16 cellular contexts compared by ENCODE assay signal in genomic region chr4:66160606-66161005, GRCh38.
DNase-seq lines count a peak whose midpoint lies in the region; ATAC-seq lines count a peak whose summit lies in the region.
"Had no signal": no experiment of that assay in that cellular context is flagged by ENCODE, and none has a peak within 500 bp of the region (broad histone marks: within the 10 kb centered on the region; RNA-seq: fewer than 3 reads in every experiment).

No MANE protein-coding gene starts in this region.

- no peak for ATAC-seq in GM21526 (IDR thresholded peaks at IDR 0.05; ENCODE audit: low FRiP score, unreplicated experiment)
- ATAC-seq: SK-N-SH treated with all-trans-retinoic acid at 6 μM for 48 hours had no signal

- DNase-seq in M059J (ENCODE audit: low read depth) = peak; percentile 29
- peak; percentile 9 for DNase-seq in amniotic stem cell (lab: John Stamatoyannopoulos, UW)
- peak; percentile 47 for DNase-seq in fibroblast of gingiva (ENCODE audit: low read depth)
- DNase-seq in stromal cell of bone marrow (ENCODE audit: low read depth) = peak; percentile 16
- no peak for DNase-seq in stimulated activated CD8-positive, alpha-beta memory T cell treated with anti-CD3 and anti-CD28 coated beads, Interleukin-4, amount 100 ng/mL, for 48 hours
- DNase-seq in SKM-1 (lab: John Stamatoyannopoulos, UW; ENCODE audit: unreplicated experiment) = no peak
- DNase-seq: ACHN, C1 segment of cervical spinal cord, DMS79 treated with DMSO at 0.1 percent for 48 hours, IMR-90, NCI-H1105, NCI-H2081 treated with DMSO at 0.1 percent for 48 hours, NCI-H774, SIG-M5 had no signal

Comparison
In these comparisons a context has a peak if more than half of its experiments do, and no peak if none do; other contexts are left out.
1. DNase-seq: peak in M059J (single experiment), amniotic stem cell (single experiment), fibroblast of gingiva (single experiment) and stromal cell of bone marrow (single experiment); none in stimulated activated CD8-positive, alpha-beta memory T cell treated with anti-CD3 and anti-CD28 coated beads, Interleukin-4, amount 100 ng/mL, for 48 hours (single experiment) and SKM-1 (single experiment).